ENCODE assay signal across 10 cellular contexts in the genomic region with DNA sequence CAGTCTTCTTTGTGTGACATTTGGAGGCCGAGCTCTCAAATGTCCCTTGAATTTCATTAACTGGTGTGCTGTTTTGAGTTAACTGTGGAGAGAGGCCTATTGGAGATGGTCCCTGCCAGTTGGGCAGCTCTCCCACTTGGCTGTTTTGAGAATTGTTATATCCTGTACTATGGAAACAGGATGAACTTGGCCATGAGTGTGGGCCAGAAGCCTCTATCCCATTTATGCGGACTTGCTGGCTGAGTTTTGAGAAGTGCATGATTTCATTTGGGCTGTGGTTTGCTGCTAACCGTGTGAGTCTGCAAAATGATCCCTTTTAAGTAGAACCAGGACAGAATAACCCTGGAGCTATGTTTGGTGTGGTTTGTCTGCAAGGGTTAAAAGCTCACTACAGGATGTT.
DNase-seq lines count a peak whose midpoint lies in the region; ATAC-seq and TF ChIP-seq lines count a peak whose summit lies in the region.
"Had no signal": no experiment of that assay in that cellular context is flagged by ENCODE, and none has a peak within 500 bp of the region (broad histone marks: within the 10 kb centered on the region; RNA-seq: fewer than 3 reads in every experiment).

No MANE protein-coding gene starts in this region.

- no peaks in the 10 kb centered on the region for H3K4me1 Mint-ChIP-seq in stimulated activated effector memory CD8-positive, alpha-beta T cell treated with anti-CD3 and anti-CD28 coated beads, Interleukin-12 subunit alpha, Interleukin-12 subunit beta, amount 100 ng/mL, for 72 hours
- no peaks in the 10 kb centered on the region for H3K4me1 Mint-ChIP-seq in effector memory CD8-positive, alpha-beta T cell (ENCODE audit: low read depth in 2 of 2)

- no peak overlapping the region for H3K4me3 ChIP-seq in choroid plexus epithelial cell (ENCODE audit: low read depth, low read length)

- TF ChIP-seq CTCF in choroid plexus epithelial cell (conservative IDR thresholded peaks at IDR 0.05; ENCODE audit: low read depth, low read length): no peak

- intact Hi-C loops in left colon (cut with DNase I, micrococcal nuclease): no loop called here

- DNase-seq in HCEC 1CT (peak; percentile 26), choroid plexus epithelial cell (ENCODE audit: low read depth) (peak; percentile 88), left colon (peak; percentile 31 to 65), stromal cell of bone marrow (ENCODE audit: low read depth) (peak; percentile 96), LoVo (ENCODE audit: low spot score) (no peak)
- DNase-seq in activated T-cell treated with anti-CD3 and anti-CD28 coated beads, Interleukin-2, amount 50 U/mL, for 48 hours: no peak
- DNase-seq in stimulated activated effector memory CD8-positive, alpha-beta T cell treated with anti-CD3 and anti-CD28 coated beads, Interleukin-12 subunit alpha, Interleukin-12 subunit beta, amount 100 ng/mL, for 72 hours (ENCODE audit: low spot score in 2 of 2): no peak
- DNase-seq in effector memory CD8-positive, alpha-beta T cell: no peak
- DNase-seq: NCI-H1436 had no signal

- no peaks in the 10 kb centered on the region for H3K27me3 Mint-ChIP-seq in effector memory CD8-positive, alpha-beta T cell
- H3K27me3 Mint-ChIP-seq: dendritic cell treated with granulocyte-macrophage colony-stimulating factor and Interleukin-4, amounts not matched to agents 40 ng/mL and 50 ng/mL, for 4 days had no signal

- no peaks in the 10 kb centered on the region for H3K36me3 Mint-ChIP-seq in stimulated activated effector memory CD8-positive, alpha-beta T cell treated with anti-CD3 and anti-CD28 coated beads, Interleukin-12 subunit alpha, Interleukin-12 subunit beta, amount 100 ng/mL, for 72 hours
- peaks cover 4% of the 10 kb centered on the region for H3K36me3 Mint-ChIP-seq in effector memory CD8-positive, alpha-beta T cell (ENCODE audit: insufficient read depth)

- ATAC-seq in left colon: no peak
- no peak for ATAC-seq in stimulated activated effector memory CD8-positive, alpha-beta T cell treated with anti-CD3 and anti-CD28 coated beads, Interleukin-12 subunit alpha, Interleukin-12 subunit beta, amount 100 ng/mL, for 72 hours
- no peak for ATAC-seq in effector memory CD8-positive, alpha-beta T cell (replicated peaks)

- H3K9me3 Mint-ChIP-seq in stimulated activated effector memory CD8-positive, alpha-beta T cell treated with anti-CD3 and anti-CD28 coated beads, Interleukin-12 subunit alpha, Interleukin-12 subunit beta, amount 100 ng/mL, for 72 hours: peaks cover 5% of the 10 kb centered on the region
- peaks cover 10 to 13% of the 10 kb centered on the region in 2 donors for H3K9me3 Mint-ChIP-seq in effector memory CD8-positive, alpha-beta T cell
- H3K9me3 Mint-ChIP-seq: dendritic cell treated with granulocyte-macrophage colony-stimulating factor and Interleukin-4, amounts not matched to agents 40 ng/mL and 50 ng/mL, for 4 days had no signal

- no peak overlapping the region for H3K27ac Mint-ChIP-seq in stimulated activated effector memory CD8-positive, alpha-beta T cell treated with anti-CD3 and anti-CD28 coated beads, Interleukin-12 subunit alpha, Interleukin-12 subunit beta, amount 100 ng/mL, for 72 hours
- H3K27ac Mint-ChIP-seq in effector memory CD8-positive, alpha-beta T cell: no peak overlapping the region
- H3K27ac Mint-ChIP-seq: dendritic cell treated with granulocyte-macrophage colony-stimulating factor and Interleukin-4, amounts not matched to agents 40 ng/mL and 50 ng/mL, for 4 days had no signal

- no peak overlapping the region for H3K4me3 Mint-ChIP-seq in stimulated activated effector memory CD8-positive, alpha-beta T cell treated with anti-CD3 and anti-CD28 coated beads, Interleukin-12 subunit alpha, Interleukin-12 subunit beta, amount 100 ng/mL, for 72 hours
- no peak overlapping the region for H3K4me3 Mint-ChIP-seq in effector memory CD8-positive, alpha-beta T cell
- H3K4me3 Mint-ChIP-seq: dendritic cell treated with granulocyte-macrophage colony-stimulating factor and Interleukin-4, amounts not matched to agents 40 ng/mL and 50 ng/mL, for 4 days had no signal

Comparison
In these comparisons a context has a peak if more than half of its experiments do, and no peak if none do; other contexts are left out.
1. DNase-seq: peak in HCEC 1CT (single experiment), choroid plexus epithelial cell (single experiment), left colon (2 of 2) and stromal cell of bone marrow (single experiment); none in LoVo (single experiment), activated T-cell treated with anti-CD3 and anti-CD28 coated beads, Interleukin-2, amount 50 U/mL, for 48 hours (0 of 2), stimulated activated effector memory CD8-positive, alpha-beta T cell treated with anti-CD3 and anti-CD28 coated beads, Interleukin-12 subunit alpha, Interleukin-12 subunit beta, amount 100 ng/mL, for 72 hours (0 of 2) and effector memory CD8-positive, alpha-beta T cell (0 of 3).